ENCODE assay signal across 1 cellular context in the genomic region with DNA sequence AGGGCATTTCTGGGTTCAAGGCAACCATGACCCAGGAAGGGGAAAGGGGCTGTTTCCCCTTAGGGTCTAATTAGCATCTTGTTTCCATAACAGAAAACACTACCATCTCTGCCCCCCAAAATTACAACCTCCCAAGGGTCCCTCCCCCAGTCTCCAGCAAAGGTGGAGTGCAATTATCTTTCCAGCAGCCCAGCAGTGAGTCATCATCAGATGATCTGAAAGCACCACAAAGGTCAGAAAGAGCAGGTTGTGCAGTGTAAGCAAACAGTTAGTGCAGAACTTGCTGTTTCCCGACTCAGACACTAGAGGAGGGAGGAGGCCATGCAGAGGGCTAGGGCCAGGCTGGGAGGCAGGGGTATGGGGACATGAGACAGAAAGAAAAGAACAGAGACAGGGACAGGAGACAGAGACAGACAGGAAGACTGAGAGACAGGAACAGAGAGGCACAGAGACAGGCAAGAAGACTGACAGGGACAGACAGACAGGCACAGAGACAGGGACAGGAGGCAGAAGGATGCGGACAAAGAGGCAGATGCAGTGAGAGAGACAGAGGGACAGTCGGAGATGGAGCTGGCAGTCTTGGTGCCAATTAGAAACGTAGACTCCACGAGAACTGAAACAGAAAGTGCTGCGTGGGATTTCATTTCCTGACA.
TF ChIP-seq lines count a peak whose summit lies in the region.

No MANE protein-coding gene starts in this region.

TF ChIP-seq in HEK293, 187 proteins besides CTCF, POLR2A, EP300 and RAD21 (continued from another document):
- no peak for TF ChIP-seq ZSCAN30 (tag by site-specific recombination; IDR thresholded peaks at IDR 0.05)
- peak; percentile 71 for TF ChIP-seq ZNF654 (tag by site-specific recombination; IDR thresholded peaks at IDR 0.05; ENCODE audit: low read depth)
- TF ChIP-seq KLF10 (tag by site-specific recombination; IDR thresholded peaks at IDR 0.05): peak; percentile 27; the same call in 1 of the 2 replicates
- TF ChIP-seq, protein P1, sequence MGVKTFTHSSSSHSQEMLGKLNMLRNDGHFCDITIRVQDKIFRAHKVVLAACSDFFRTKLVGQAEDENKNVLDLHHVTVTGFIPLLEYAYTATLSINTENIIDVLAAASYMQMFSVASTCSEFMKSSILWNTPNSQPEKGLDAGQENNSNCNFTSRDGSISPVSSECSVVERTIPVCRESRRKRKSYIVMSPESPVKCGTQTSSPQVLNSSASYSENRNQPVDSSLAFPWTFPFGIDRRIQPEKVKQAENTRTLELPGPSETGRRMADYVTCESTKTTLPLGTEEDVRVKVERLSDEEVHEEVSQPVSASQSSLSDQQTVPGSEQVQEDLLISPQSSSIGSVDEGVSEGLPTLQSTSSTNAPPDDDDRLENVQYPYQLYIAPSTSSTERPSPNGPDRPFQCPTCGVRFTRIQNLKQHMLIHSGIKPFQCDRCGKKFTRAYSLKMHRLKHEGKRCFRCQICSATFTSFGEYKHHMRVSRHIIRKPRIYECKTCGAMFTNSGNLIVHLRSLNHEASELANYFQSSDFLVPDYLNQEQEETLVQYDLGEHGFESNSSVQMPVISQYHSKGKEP (tag by site-specific recombination; IDR thresholded peaks at IDR 0.05): no peak
- TF ChIP-seq ZBTB17 (tag by site-specific recombination; IDR thresholded peaks at IDR 0.05): peak; percentile 53; the same call in 1 of the 2 replicates
- no peak for TF ChIP-seq GLI4 (tag by site-specific recombination; IDR thresholded peaks at IDR 0.05)
- TF ChIP-seq, protein P2, sequence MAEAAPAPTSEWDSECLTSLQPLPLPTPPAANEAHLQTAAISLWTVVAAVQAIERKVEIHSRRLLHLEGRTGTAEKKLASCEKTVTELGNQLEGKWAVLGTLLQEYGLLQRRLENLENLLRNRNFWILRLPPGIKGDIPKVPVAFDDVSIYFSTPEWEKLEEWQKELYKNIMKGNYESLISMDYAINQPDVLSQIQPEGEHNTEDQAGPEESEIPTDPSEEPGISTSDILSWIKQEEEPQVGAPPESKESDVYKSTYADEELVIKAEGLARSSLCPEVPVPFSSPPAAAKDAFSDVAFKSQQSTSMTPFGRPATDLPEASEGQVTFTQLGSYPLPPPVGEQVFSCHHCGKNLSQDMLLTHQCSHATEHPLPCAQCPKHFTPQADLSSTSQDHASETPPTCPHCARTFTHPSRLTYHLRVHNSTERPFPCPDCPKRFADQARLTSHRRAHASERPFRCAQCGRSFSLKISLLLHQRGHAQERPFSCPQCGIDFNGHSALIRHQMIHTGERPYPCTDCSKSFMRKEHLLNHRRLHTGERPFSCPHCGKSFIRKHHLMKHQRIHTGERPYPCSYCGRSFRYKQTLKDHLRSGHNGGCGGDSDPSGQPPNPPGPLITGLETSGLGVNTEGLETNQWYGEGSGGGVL (tag by site-specific recombination; IDR thresholded peaks at IDR 0.05): peak; percentile 88
- TF ChIP-seq, protein P3, sequence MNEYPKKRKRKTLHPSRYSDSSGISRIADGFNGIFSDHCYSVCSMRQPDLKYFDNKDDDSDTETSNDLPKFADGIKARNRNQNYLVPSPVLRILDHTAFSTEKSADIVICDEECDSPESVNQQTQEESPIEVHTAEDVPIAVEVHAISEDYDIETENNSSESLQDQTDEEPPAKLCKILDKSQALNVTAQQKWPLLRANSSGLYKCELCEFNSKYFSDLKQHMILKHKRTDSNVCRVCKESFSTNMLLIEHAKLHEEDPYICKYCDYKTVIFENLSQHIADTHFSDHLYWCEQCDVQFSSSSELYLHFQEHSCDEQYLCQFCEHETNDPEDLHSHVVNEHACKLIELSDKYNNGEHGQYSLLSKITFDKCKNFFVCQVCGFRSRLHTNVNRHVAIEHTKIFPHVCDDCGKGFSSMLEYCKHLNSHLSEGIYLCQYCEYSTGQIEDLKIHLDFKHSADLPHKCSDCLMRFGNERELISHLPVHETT (tag by site-specific recombination; IDR thresholded peaks at IDR 0.05): 0 out of 2 replicates have a peak, but pooled peaks have one; percentile 49
- TF ChIP-seq SP3 (tag by site-specific recombination; IDR thresholded peaks at IDR 0.05): 0 out of 2 replicates have a peak, but pooled peaks have one; percentile 18
- TF ChIP-seq ZNF248 (tag by site-specific recombination; IDR thresholded peaks at IDR 0.05): no peak
- 0 out of 2 replicates have a peak, but pooled peaks have one; percentile 12 for TF ChIP-seq ZNF394 (tag by site-specific recombination; IDR thresholded peaks at IDR 0.05; ENCODE audit: borderline replicate concordance)
- TF ChIP-seq ZNF629 (tag by site-specific recombination; IDR thresholded peaks at IDR 0.05): peak; percentile 71
- TF ChIP-seq KLF1 (tag by site-specific recombination; IDR thresholded peaks at IDR 0.05): peak; percentile 19
- peak; percentile 97 for TF ChIP-seq SP7 (tag by site-specific recombination; IDR thresholded peaks at IDR 0.05)
- no peak for TF ChIP-seq GLI2 (tag by site-specific recombination; IDR thresholded peaks at IDR 0.05; ENCODE audit: borderline replicate concordance, low read depth)
- peak; percentile 91 for TF ChIP-seq GLIS1 (tag by site-specific recombination; IDR thresholded peaks at IDR 0.05)
- TF ChIP-seq ZXDB (tag by site-specific recombination; IDR thresholded peaks at IDR 0.05): peak; percentile 26; the same call in 1 of the 2 replicates
- peak; percentile 79 for TF ChIP-seq BCL11A (tag by site-specific recombination; IDR thresholded peaks at IDR 0.05; ENCODE audit: low read depth)
- no peak for TF ChIP-seq ZNF146 (tag by site-specific recombination; IDR thresholded peaks at IDR 0.05)
- no peak for TF ChIP-seq KLF9 (tag by site-specific recombination; IDR thresholded peaks at IDR 0.05; ENCODE audit: low read depth)
- peak; percentile 52; the same call in 1 of the 2 replicates for TF ChIP-seq TRIM28 (IDR thresholded peaks at IDR 0.05; ENCODE audit: borderline replicate concordance, low read length)
- TF ChIP-seq ZFP37 (tag by site-specific recombination; IDR thresholded peaks at IDR 0.05): peak; percentile 11; the same call in 1 of the 2 replicates
- TF ChIP-seq ZIC2 (tag by site-specific recombination; IDR thresholded peaks at IDR 0.05): peak; percentile 25; the same call in 1 of the 2 replicates
- TF ChIP-seq, protein P4, sequence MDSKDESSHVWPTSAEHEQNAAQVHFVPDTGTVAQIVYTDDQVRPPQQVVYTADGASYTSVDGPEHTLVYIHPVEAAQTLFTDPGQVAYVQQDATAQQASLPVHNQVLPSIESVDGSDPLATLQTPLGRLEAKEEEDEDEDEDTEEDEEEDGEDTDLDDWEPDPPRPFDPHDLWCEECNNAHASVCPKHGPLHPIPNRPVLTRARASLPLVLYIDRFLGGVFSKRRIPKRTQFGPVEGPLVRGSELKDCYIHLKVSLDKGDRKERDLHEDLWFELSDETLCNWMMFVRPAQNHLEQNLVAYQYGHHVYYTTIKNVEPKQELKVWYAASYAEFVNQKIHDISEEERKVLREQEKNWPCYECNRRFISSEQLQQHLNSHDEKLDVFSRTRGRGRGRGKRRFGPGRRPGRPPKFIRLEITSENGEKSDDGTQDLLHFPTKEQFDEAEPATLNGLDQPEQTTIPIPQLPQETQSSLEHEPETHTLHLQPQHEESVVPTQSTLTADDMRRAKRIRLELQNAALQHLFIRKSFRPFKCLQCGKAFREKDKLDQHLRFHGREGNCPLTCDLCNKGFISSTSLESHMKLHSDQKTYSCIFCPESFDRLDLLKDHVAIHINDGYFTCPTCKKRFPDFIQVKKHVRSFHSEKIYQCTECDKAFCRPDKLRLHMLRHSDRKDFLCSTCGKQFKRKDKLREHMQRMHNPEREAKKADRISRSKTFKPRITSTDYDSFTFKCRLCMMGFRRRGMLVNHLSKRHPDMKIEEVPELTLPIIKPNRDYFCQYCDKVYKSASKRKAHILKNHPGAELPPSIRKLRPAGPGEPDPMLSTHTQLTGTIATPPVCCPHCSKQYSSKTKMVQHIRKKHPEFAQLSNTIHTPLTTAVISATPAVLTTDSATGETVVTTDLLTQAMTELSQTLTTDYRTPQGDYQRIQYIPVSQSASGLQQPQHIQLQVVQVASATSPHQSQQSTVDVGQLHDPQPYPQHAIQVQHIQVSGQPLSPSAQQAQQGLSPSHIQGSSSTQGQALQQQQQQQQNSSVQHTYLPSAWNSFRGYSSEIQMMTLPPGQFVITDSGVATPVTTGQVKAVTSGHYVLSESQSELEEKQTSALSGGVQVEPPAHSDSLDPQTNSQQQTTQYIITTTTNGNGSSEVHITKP (tag by site-specific recombination; IDR thresholded peaks at IDR 0.05): peak; percentile 9; the same call in 1 of the 2 replicates
- TF ChIP-seq ZNF701 (tag by site-specific recombination; IDR thresholded peaks at IDR 0.05): no peak
- peak; percentile 46; the same call in 1 of the 2 replicates for TF ChIP-seq ZNF24 (tag by site-specific recombination; IDR thresholded peaks at IDR 0.05)
- TF ChIP-seq ZNF600 (tag by site-specific recombination; IDR thresholded peaks at IDR 0.05): peak; percentile 99
- TF ChIP-seq ZNF558 (tag by site-specific recombination; IDR thresholded peaks at IDR 0.05): peak; percentile 49; the same call in 1 of the 2 replicates
- peak; percentile 78 for TF ChIP-seq ZNF366 (tag by site-specific recombination; conservative IDR thresholded peaks at IDR 0.05)
- TF ChIP-seq ZBTB21 (tag by site-specific recombination; IDR thresholded peaks at IDR 0.05): peak; percentile 34; the same call in 1 of the 2 replicates
- TF ChIP-seq, protein P5, sequence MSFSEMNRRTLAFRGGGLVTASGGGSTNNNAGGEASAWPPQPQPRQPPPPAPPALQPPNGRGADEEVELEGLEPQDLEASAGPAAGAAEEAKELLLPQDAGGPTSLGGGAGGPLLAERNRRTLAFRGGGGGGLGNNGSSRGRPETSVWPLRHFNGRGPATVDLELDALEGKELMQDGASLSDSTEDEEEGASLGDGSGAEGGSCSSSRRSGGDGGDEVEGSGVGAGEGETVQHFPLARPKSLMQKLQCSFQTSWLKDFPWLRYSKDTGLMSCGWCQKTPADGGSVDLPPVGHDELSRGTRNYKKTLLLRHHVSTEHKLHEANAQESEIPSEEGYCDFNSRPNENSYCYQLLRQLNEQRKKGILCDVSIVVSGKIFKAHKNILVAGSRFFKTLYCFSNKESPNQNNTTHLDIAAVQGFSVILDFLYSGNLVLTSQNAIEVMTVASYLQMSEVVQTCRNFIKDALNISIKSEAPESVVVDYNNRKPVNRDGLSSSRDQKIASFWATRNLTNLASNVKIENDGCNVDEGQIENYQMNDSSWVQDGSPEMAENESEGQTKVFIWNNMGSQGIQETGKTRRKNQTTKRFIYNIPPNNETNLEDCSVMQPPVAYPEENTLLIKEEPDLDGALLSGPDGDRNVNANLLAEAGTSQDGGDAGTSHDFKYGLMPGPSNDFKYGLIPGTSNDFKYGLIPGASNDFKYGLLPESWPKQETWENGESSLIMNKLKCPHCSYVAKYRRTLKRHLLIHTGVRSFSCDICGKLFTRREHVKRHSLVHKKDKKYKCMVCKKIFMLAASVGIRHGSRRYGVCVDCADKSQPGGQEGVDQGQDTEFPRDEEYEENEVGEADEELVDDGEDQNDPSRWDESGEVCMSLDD (tag by site-specific recombination; IDR thresholded peaks at IDR 0.05): peak; percentile 70; the same call in 1 of the 2 replicates
- no peak for TF ChIP-seq ZNF354C (tag by site-specific recombination; IDR thresholded peaks at IDR 0.05; ENCODE audit: borderline replicate concordance, low read depth)
TF ChIP-seq in HEK293: peak in this region for 31.
